ENCODE assay signal across 1 cellular context in the genomic region with DNA sequence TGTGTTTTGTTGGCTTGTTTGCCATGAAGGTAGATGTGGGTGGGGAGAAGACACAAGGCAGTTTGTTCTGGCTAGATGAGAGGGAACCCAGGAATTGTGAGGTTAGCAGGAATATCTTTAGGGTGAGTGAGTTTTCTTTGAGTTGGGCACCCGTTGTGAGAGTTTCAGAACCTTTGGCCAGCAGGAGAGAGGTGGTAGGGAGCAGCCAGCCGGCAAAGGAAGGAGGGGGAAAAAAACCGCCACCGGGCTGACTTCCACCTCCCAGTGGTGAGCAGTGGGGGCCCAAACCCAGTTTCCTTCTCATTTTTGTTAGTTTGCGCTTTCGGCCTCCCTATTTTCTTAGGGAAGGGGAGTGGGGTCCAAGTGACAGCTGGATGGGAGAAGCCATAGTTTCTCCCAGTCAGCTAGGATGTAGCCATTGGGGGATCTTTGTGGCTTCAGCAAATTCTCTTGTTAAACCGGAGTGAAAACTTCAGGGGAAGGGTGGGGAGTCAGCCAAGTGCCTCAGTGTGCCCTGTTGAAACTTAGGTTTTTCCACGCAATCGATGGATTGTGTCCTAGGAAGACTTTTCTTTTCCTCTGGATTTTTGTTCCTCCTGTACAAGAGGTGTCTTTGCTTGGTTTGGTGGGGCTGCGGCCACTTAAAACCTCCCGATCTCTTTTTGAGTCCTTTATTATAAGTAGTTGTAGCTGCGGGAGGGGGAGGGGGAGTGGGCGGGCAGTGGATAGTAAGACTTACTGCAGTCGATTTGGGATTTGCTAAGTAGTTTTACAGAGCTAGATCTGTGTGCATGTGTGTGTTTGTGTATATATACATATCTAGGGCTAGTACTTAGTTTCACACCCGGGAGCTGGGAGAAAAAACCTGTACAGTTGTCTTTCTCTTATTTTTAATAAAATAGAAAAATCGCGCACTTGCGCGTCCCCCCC.
TF ChIP-seq lines count a peak whose summit lies in the region.

No MANE protein-coding gene starts in this region.

TF ChIP-seq in IMR-90, 13 proteins besides CTCF, POLR2A, EP300 and RAD21:
- TF ChIP-seq USF2 (IDR thresholded peaks at IDR 0.05; ENCODE audit: low read depth, low read length) = no peak
- TF ChIP-seq MAFK (IDR thresholded peaks at IDR 0.05; ENCODE audit: low read depth, low read length) = no peak
- TF ChIP-seq, protein P1, sequence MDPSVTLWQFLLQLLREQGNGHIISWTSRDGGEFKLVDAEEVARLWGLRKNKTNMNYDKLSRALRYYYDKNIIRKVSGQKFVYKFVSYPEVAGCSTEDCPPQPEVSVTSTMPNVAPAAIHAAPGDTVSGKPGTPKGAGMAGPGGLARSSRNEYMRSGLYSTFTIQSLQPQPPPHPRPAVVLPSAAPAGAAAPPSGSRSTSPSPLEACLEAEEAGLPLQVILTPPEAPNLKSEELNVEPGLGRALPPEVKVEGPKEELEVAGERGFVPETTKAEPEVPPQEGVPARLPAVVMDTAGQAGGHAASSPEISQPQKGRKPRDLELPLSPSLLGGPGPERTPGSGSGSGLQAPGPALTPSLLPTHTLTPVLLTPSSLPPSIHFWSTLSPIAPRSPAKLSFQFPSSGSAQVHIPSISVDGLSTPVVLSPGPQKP (IDR thresholded peaks at IDR 0.05; ENCODE audit: borderline replicate concordance, low read depth, low read length) = no peak
- TF ChIP-seq RFX5 (IDR thresholded peaks at IDR 0.05; ENCODE audit: low read depth, low read length) = no peak
- TF ChIP-seq CHD1 (IDR thresholded peaks at IDR 0.05; ENCODE audit: low read depth, low read length) = no peak
- no peak for TF ChIP-seq MXI1 (IDR thresholded peaks at IDR 0.05; ENCODE audit: borderline replicate concordance, low read depth, low read length)
- TF ChIP-seq SMC3 (IDR thresholded peaks at IDR 0.05; ENCODE audit: low read depth, low read length) = no peak
- TF ChIP-seq MAZ (IDR thresholded peaks at IDR 0.05; ENCODE audit: borderline replicate concordance, low read depth, low read length) = no peak
- TF ChIP-seq BHLHE40 (IDR thresholded peaks at IDR 0.05; ENCODE audit: low read depth, low read length) = no peak
- no peak for TF ChIP-seq RCOR1 (IDR thresholded peaks at IDR 0.05; ENCODE audit: insufficient replicate concordance, low read length)
- TF ChIP-seq CEBPB (IDR thresholded peaks at IDR 0.05; ENCODE audit: low read depth, low read length) = no peak
- TF ChIP-seq FOS (IDR thresholded peaks at IDR 0.05; ENCODE audit: low read depth, low read length) = no peak
- no peak for TF ChIP-seq NFE2L2 (IDR thresholded peaks at IDR 0.05; ENCODE audit: low read depth, low read length)
